Comparison of ENCODE assay signal across 1 cellular context in genomic region chr2:136219341-136219740, GRCh38.
TF ChIP-seq lines count a peak whose summit lies in the region.

No MANE protein-coding gene starts in this region.

TF ChIP-seq in HepG2, 621 proteins besides CTCF, POLR2A, EP300 and RAD21 (continued from another document):
- no peak for TF ChIP-seq ATF2 (CRISPR knock-in tag; IDR thresholded peaks at IDR 0.05)
- TF ChIP-seq CENPBD1 (CRISPR knock-in tag; IDR thresholded peaks at IDR 0.05; ENCODE audit: borderline replicate concordance, low read depth), result no peak
- peak; percentile 98 for TF ChIP-seq ATF7 (IDR thresholded peaks at IDR 0.05)
- TF ChIP-seq ATF7 (CRISPR knock-in tag; IDR thresholded peaks at IDR 0.05), result no peak
